Comparison of ENCODE assay signal across 8 cellular contexts in genomic region chr12:49110191-49111155, GRCh38. TPM values are rescaled to one million over a fixed set of nuclear protein-coding genes. Genes with fewer than 3 reads are reported as not detected.
DNase-seq lines count a peak whose midpoint lies in the region; ATAC-seq and TF ChIP-seq lines count a peak whose summit lies in the region.

TSS of gene LMBR1L (minus strand) at chr12:49110847. CDS start at chr12:49110555, 292 bp downstream.

- H3K4me1 ChIP-seq in heart left ventricle, result peaks cover 3 to 51% (median 44%) of the 10 kb centered on the region in 12 donors
- peaks cover 30 to 51% (median 36%) of the 10 kb centered on the region in 4 donors for H3K4me1 ChIP-seq in upper lobe of left lung

- intact Hi-C loops in T-helper 1 cell treated with Interleukin-12 subunit alpha and Interleukin-12 subunit beta and Interleukin-4 antibody, amounts not matched to agents 30 ng/mL and 1 ng/mL, for 36 hours (cut with micrococcal nuclease), result loop anchor here (1.0 to 5.0 kb wide), 12 partner anchors 12 to 632 kb away; partner anchors contain the start of genes MCRS1, PRKAG1, TMBIM6 and TUBA1A
- intact Hi-C loops in heart left ventricle (cut with DNase I), result loop anchor here in 2 of 10 donors (1.0 to 2.0 kb wide), 2 partner anchors 20 kb away; partner anchors contain the start of gene TUBA1B (in 1 of the 2)
- intact Hi-C loops in posterior cingulate gyrus (cut with DNase I), result no loop called here

- H3K9me3 ChIP-seq in heart left ventricle (no peaks in the 10 kb centered on the region), upper lobe of left lung (no peaks in the 10 kb centered on the region)

- no peak for TF ChIP-seq EP300 in upper lobe of left lung (IDR thresholded peaks at IDR 0.05)

- WGBS in heart left ventricle, 4 donors, result 0 to 1% (median 0%) methylated on average over 27 to 65 of the region's 65 CpGs
- WGBS in upper lobe of left lung, 2 donors, result 0 to 1% methylated on average over 22 to 50 of the region's 65 CpGs

- ATAC-seq in HG02870 (IDR thresholded peaks at IDR 0.05; ENCODE audit: unreplicated experiment) (peak; percentile 96), heart left ventricle (peak; percentile 96 to 98 (median 97)), upper lobe of left lung (ENCODE audit: low FRiP score in 2 of 2) (peak; percentile 98 to 99)

- peaks cover 0 to 15% (median 7%) of the 10 kb centered on the region in 9 donors for H3K36me3 ChIP-seq in heart left ventricle
- H3K36me3 ChIP-seq in upper lobe of left lung, result peaks cover 0 to 16% (median 5%) of the 10 kb centered on the region in 4 donors

- DNase-seq in GM13976 (ENCODE audit: low spot score) (peak; percentile 99), NCI-H146 treated with DMSO at 0.1 percent for 48 hours (lab: John Stamatoyannopoulos, UW; ENCODE audit: unreplicated experiment) (peak; percentile 98), amniotic epithelial cell (ENCODE audit: low read depth) (peak; percentile 97), heart left ventricle (peak; percentile 95 to 98 (median 96)), posterior cingulate gyrus (peak; percentile 90 to 99 (median 95)), upper lobe of left lung (peak; percentile 90 to 96)

- H3K27ac ChIP-seq in heart left ventricle (peak within 1 kb of the TSS; percentile 94 to 100 (median 99)), upper lobe of left lung (peak within 1 kb of the TSS; percentile 94 to 100 (median 98))

- no peaks in the 10 kb centered on the region for H3K27me3 ChIP-seq in heart left ventricle
- H3K27me3 ChIP-seq in upper lobe of left lung, result no peaks in the 10 kb centered on the region

- TF ChIP-seq CTCF in GM13976 (IDR thresholded peaks at IDR 0.05; ENCODE audit: borderline replicate concordance, control extremely low read depth, extremely low read depth, insufficient read depth, missing control alignments) (no peak), heart left ventricle (IDR thresholded peaks at IDR 0.05) (peak in 11 of 12 donors; percentile 25 to 71 (median 49)), upper lobe of left lung (IDR thresholded peaks at IDR 0.05) (peak; percentile 42 to 88 (median 84))

- in situ Hi-C loops in GM13976 (cut with MboI; ENCODE audit: low sequenced_read_pairs, unreplicated experiment), result no loop called here

- peak within 1 kb of the TSS; percentile 71 to 100 (median 96) for H3K4me3 ChIP-seq in heart left ventricle
- peak within 1 kb of the TSS; percentile 82 to 97 (median 90) for H3K4me3 ChIP-seq in upper lobe of left lung

- TF ChIP-seq POLR2A in heart left ventricle (IDR thresholded peaks at IDR 0.05) (peak; percentile 60 to 91), upper lobe of left lung (IDR thresholded peaks at IDR 0.05) (peak in 3 of 4 donors; percentile 46 to 92 (median 92))

RNA-seq across cellular contexts. Expression of gene LMBR1L, which starts in this region (rescaled TPM):
- total RNA-seq in T-helper 1 cell treated with Interleukin-12 subunit alpha and Interleukin-12 subunit beta and Interleukin-4 antibody, amounts not matched to agents 30 ng/mL and 1 ng/mL, for 36 hours, result 61.9 and 64.4 TPM in 2 replicates
- 10 to 100 TPM; 10.4 to 43.5 (median 27.9) TPM for total RNA-seq in heart left ventricle
- 10 to 100 TPM; 17.2 to 23.7 TPM for polyA plus RNA-seq in heart left ventricle
- total RNA-seq in upper lobe of left lung, result 100 to 1,000 TPM in 1 of 6 donors, 10 to 100 TPM in 5; 20.4 to 108 (median 57.7) TPM

Comparison
In these comparisons a context has a peak if more than half of its experiments do, and no peak if none do; other contexts are left out.
1. Peak in every context shown above with its lines: DNase-seq, ATAC-seq, H3K4me3 ChIP-seq and H3K27ac ChIP-seq.